In genomic region chr22:23226497-23226850, GRCh38 we compare ENCODE assay signal across 10 cellular contexts. TPM values are rescaled to one million over a fixed set of nuclear protein-coding genes. Genes with fewer than 3 reads are reported as not detected.
DNase-seq lines count a peak whose midpoint lies in the region; FAIRE-seq and TF ChIP-seq lines count a peak whose summit lies in the region.
"Had no signal": no experiment of that assay in that cellular context is flagged by ENCODE, and none has a peak within 500 bp of the region (broad histone marks: within the 10 kb centered on the region; RNA-seq: fewer than 3 reads in every experiment).

No MANE protein-coding gene starts in this region.

- peak overlapping the region; percentile 69 for H3K27ac Mint-ChIP-seq in activated T-cell treated with anti-CD3 and anti-CD28 coated beads, Interleukin-2, amount 50 U/mL, for 24 hours
- H3K27ac Mint-ChIP-seq in astrocyte (ENCODE audit: unreplicated experiment): peak overlapping the region; percentile 11

- H3K4me2 ChIP-seq in astrocyte (ENCODE audit: low read length): peak overlapping the region; percentile 67
- H3K4me2 ChIP-seq in keratinocyte (ENCODE audit: control insufficient read depth, extremely low read depth, insufficient read depth, low read depth, low read length): peak overlapping the region; percentile 83

- peaks cover 3% of the 10 kb centered on the region for H3K9me1 ChIP-seq in keratinocyte (ENCODE audit: control insufficient read depth, extremely low read depth, insufficient read depth, low read length)

- H3K36me3 ChIP-seq in astrocyte (ENCODE audit: insufficient read depth, low read length) (no peaks in the 10 kb centered on the region), keratinocyte (ENCODE audit: control insufficient read depth in 2 of 2, extremely low read depth in 1 of 2, insufficient read depth in 2 of 2, low read length in 2 of 2) (peaks cover 0 to 6% of the 10 kb centered on the region in 2 experiments), tibial artery (no peaks in the 10 kb centered on the region)

- peaks cover 92% of the 10 kb centered on the region for H4K20me1 ChIP-seq in astrocyte (ENCODE audit: insufficient read depth, low read length)
- H4K20me1 ChIP-seq in keratinocyte (ENCODE audit: control insufficient read depth, extremely low read depth, insufficient read depth, low read length): no peaks in the 10 kb centered on the region

- H3K27me3 Mint-ChIP-seq in activated T-cell treated with anti-CD3 and anti-CD28 coated beads, Interleukin-2, amount 50 U/mL, for 24 hours: no peaks in the 10 kb centered on the region
- no peaks in the 10 kb centered on the region for H3K27me3 Mint-ChIP-seq in astrocyte (ENCODE audit: low read depth, unreplicated experiment)

- no peak overlapping the region for H3K4me3 Mint-ChIP-seq in activated T-cell treated with anti-CD3 and anti-CD28 coated beads, Interleukin-2, amount 50 U/mL, for 24 hours
- no peak overlapping the region for H3K4me3 Mint-ChIP-seq in astrocyte (ENCODE audit: unreplicated experiment)

- H3K79me2 ChIP-seq in astrocyte (ENCODE audit: insufficient read depth, low read length) (peaks cover 77% of the 10 kb centered on the region), keratinocyte (ENCODE audit: control insufficient read depth, insufficient read depth, low read length) (peaks cover 83% of the 10 kb centered on the region)

- H3K9me3 Mint-ChIP-seq in activated T-cell treated with anti-CD3 and anti-CD28 coated beads, Interleukin-2, amount 50 U/mL, for 24 hours: peaks cover 16% of the 10 kb centered on the region
- H3K9me3 Mint-ChIP-seq in astrocyte (ENCODE audit: unreplicated experiment): peaks cover 14% of the 10 kb centered on the region

- DNase-seq in activated T-cell treated with anti-CD3 and anti-CD28 coated beads, Interleukin-2, amount 50 U/mL, for 24 hours: no peak
- DNase-seq in activated T-cell treated with anti-CD3 and anti-CD28 coated beads for 4 hours (no peak), astrocyte (ENCODE audit: low read depth) (no peak), keratinocyte (ENCODE audit: low read depth, low spot score) (no peak), tibial artery (no peak), DMS53 treated with DMSO at 0.1 percent for 48 hours (lab: John Stamatoyannopoulos, UW; ENCODE audit: unreplicated experiment) (no peak), islet precursor cell (no peak)
- DNase-seq in stimulated activated CD4-positive, alpha-beta T cell treated with anti-CD3 and anti-CD28 coated beads, Interleukin-1b, Interleukin-23, amount 100 ng/mL, for 48 hours: no peak
- DNase-seq: activated CD4-positive, CD25-positive, alpha-beta regulatory T cell treated with anti-CD3 and anti-CD28 coated beads, Interleukin-2, amount 50 U/mL, for 72 hours; NCI-H526 had no signal

- H3K9ac ChIP-seq in astrocyte (ENCODE audit: low read length): peak overlapping the region; percentile 46
- H3K9ac ChIP-seq in keratinocyte (ENCODE audit: control insufficient read depth, extremely low read depth, insufficient read depth, low read length): peak overlapping the region; percentile 61

- no peak for TF ChIP-seq CTCF in astrocyte (IDR thresholded peaks at IDR 0.05; ENCODE audit: insufficient read depth, low read depth, low read length)
- TF ChIP-seq CTCF in keratinocyte (optimal IDR thresholded peaks at IDR 0.05 in 1 of 3, IDR thresholded peaks at IDR 0.05 in 1 of 3, conservative IDR thresholded peaks at IDR 0.05 in 1 of 3; ENCODE audit: extremely low read depth in 1 of 3, insufficient read depth in 2 of 3, low read length in 3 of 3): no peak
- TF ChIP-seq CTCF in tibial artery (IDR thresholded peaks at IDR 0.05): no peak

- H3K4me3 ChIP-seq in astrocyte (ENCODE audit: insufficient read depth, low read depth, low read length) (no peak overlapping the region), keratinocyte (ENCODE audit: control insufficient read depth in 2 of 3, extremely low read depth in 1 of 3, insufficient read depth in 2 of 3, low read depth in 1 of 3, low read length in 3 of 3) (peak overlapping the region in 2 of 3 experiments; percentile 33 to 52), tibial artery (no peak overlapping the region)

- dilution Hi-C loops in keratinocyte (cut with MboI; ENCODE audit: extremely low pct_ligation_motif_present, low sequenced_read_pairs): loop anchor here (5.0 kb wide), 1 partner anchor 39 kb away; no protein-coding TSS in a partner anchor

- H3K36me3 Mint-ChIP-seq in activated T-cell treated with anti-CD3 and anti-CD28 coated beads, Interleukin-2, amount 50 U/mL, for 24 hours (ENCODE audit: low read depth): peaks cover 44% of the 10 kb centered on the region
- peaks cover 24% of the 10 kb centered on the region for H3K36me3 Mint-ChIP-seq in astrocyte (ENCODE audit: low read depth, unreplicated experiment)

- peak overlapping the region; percentile 36 for H3K27ac ChIP-seq in astrocyte (ENCODE audit: low read depth, low read length)
- peak overlapping the region; percentile 81 for H3K27ac ChIP-seq in keratinocyte (ENCODE audit: control insufficient read depth, insufficient read depth, low read length)
- H3K27ac ChIP-seq in tibial artery: peak overlapping the region; percentile 72 to 75

- peaks cover 79% of the 10 kb centered on the region for H3K4me1 Mint-ChIP-seq in activated T-cell treated with anti-CD3 and anti-CD28 coated beads, Interleukin-2, amount 50 U/mL, for 24 hours (ENCODE audit: low read depth)
- H3K4me1 Mint-ChIP-seq in astrocyte (ENCODE audit: low read depth, unreplicated experiment): peaks cover 14% of the 10 kb centered on the region

- no peaks in the 10 kb centered on the region for H3K27me3 ChIP-seq in astrocyte (ENCODE audit: insufficient read depth, low read length)
- H3K27me3 ChIP-seq in keratinocyte (ENCODE audit: control insufficient read depth, extremely low read depth, insufficient read depth, low read length): no peaks in the 10 kb centered on the region
- no peaks in the 10 kb centered on the region for H3K27me3 ChIP-seq in tibial artery

- FAIRE-seq in astrocyte (lab: Jason Lieb, UNC): no peak
- FAIRE-seq in keratinocyte (lab: Jason Lieb, UNC): no peak

- intact Hi-C loops in tibial artery (cut with DNase I; ENCODE audit: low total_unique reads): no loop called here

- peaks cover 20% of the 10 kb centered on the region for H3K4me1 ChIP-seq in astrocyte (ENCODE audit: insufficient read depth, low read length)
- peaks cover 48% of the 10 kb centered on the region for H3K4me1 ChIP-seq in keratinocyte (ENCODE audit: control insufficient read depth, extremely low read depth, insufficient read depth, low read length)
- H3K4me1 ChIP-seq in tibial artery: peaks cover 0 to 78% (median 55%) of the 10 kb centered on the region in 4 donors

- H3K9me3 ChIP-seq in astrocyte (ENCODE audit: insufficient read depth, low read depth, low read length): no peaks in the 10 kb centered on the region
- H3K9me3 ChIP-seq in keratinocyte (ENCODE audit: control insufficient read depth, low read depth, low read length): peaks cover 2% of the 10 kb centered on the region
- H3K9me3 ChIP-seq in tibial artery: peaks cover 0 to 11% (median 7%) of the 10 kb centered on the region in 3 donors

- H2AFZ ChIP-seq in astrocyte (ENCODE audit: low read depth, low read length): no peak overlapping the region
- H2AFZ ChIP-seq in keratinocyte (ENCODE audit: control insufficient read depth, low read length): no peak overlapping the region

RNA-seq across cellular contexts. Expression of gene BCR, which starts 46.2 kb away (rescaled TPM):
- 41.2 and 48.9 TPM in 2 replicates for total RNA-seq in astrocyte
- 25.8 to 43.0 TPM (median 30.3 TPM) in 3 replicates for polyA plus RNA-seq in keratinocyte
- polyA plus RNA-seq in keratinocyte (2011; ENCODE audit: low read depth): 30.9 TPM
- 30.9 and 75.3 TPM in 2 replicates for polyA plus RNA-seq in keratinocyte (2011; cell fraction: cytosol; rRNA removed)
- 62.7 and 87.1 TPM in 2 replicates for polyA plus RNA-seq in keratinocyte (2011; cell fraction: nucleus; rRNA removed)
- polyA plus RNA-seq in keratinocyte (2012; ENCODE audit: low replicate concordance): 38.4 and 56.2 TPM in 2 replicates
- polyA minus RNA-seq in keratinocyte: 84.1 to 263 TPM (median 98.7 TPM) in 3 replicates
- polyA minus RNA-seq in keratinocyte (2011; cell fraction: cytosol; rRNA and poly(A)+ RNA removed): 122 TPM
- polyA minus RNA-seq in keratinocyte (2011; cell fraction: nucleus; rRNA and poly(A)+ RNA removed): 65.2 and 71.2 TPM in 2 replicates

Comparison
In these comparisons a context has a peak if more than half of its experiments do, and no peak if none do; other contexts are left out.
1. H3K4me3 ChIP-seq: peak in keratinocyte (2 of 3); none in astrocyte (single experiment) and tibial artery (0 of 2).
2. Peak in every context shown above with its lines, with median percentiles within 50 percentile points of each other: H3K27ac ChIP-seq.